21 cellular contexts compared by ENCODE assay signal in genomic region chr16:58614212-58614611, GRCh38. TPM values are rescaled to one million over a fixed set of nuclear protein-coding genes. Genes with fewer than 3 reads are reported as not detected.
DNase-seq lines count a peak whose midpoint lies in the region; ATAC-seq and TF ChIP-seq lines count a peak whose summit lies in the region.
"Had no signal": no experiment of that assay in that cellular context is flagged by ENCODE, and none has a peak within 500 bp of the region (broad histone marks: within the 10 kb centered on the region; RNA-seq: fewer than 3 reads in every experiment).

No MANE protein-coding gene starts in this region.

- H3K9me3 Mint-ChIP-seq in MCF 10A (ENCODE audit: unreplicated experiment) = no peaks in the 10 kb centered on the region

- CTCF ChIA-PET in mammary epithelial cell (lab: Charles Lee; ENCODE audit: low non-redundant PET) (no interaction called here), MCF 10A (lab: Yijun Ruan, JAX) (no interaction called here)

- H3K27ac ChIP-seq in mammary epithelial cell (ENCODE audit: insufficient read depth, low read depth, low read length) = no peak overlapping the region
- H3K27ac ChIP-seq: neutrophil, tibial artery had no signal

- H3K36me3 ChIP-seq in mammary epithelial cell (ENCODE audit: insufficient read depth, low read length) = peaks cover 13% of the 10 kb centered on the region

- no peak overlapping the region for H2AFZ ChIP-seq in mammary epithelial cell (ENCODE audit: low read depth, low read length)

- intact Hi-C loops in mammary epithelial cell (cut with micrococcal nuclease) (no loop called here), MCF 10A (cut with micrococcal nuclease) (no loop called here)

- in situ Hi-C loops in mammary epithelial cell (cut with MboI; ENCODE audit: low sequenced_read_pairs in 2 of 2) = no loop called here

- no peaks in the 10 kb centered on the region for H3K4me1 ChIP-seq in mammary epithelial cell (ENCODE audit: insufficient read depth, low read length)
- H3K4me1 ChIP-seq: tibial artery had no signal

- no peak overlapping the region for H3K4me3 ChIP-seq in mammary epithelial cell (replicated peaks in 1 of 3; ENCODE audit: insufficient read depth in 1 of 3, low read depth in 2 of 3, low read length in 3 of 3)
- H3K4me3 ChIP-seq: tibial artery had no signal

- no peak overlapping the region for H3K4me3 Mint-ChIP-seq in MCF 10A (ENCODE audit: unreplicated experiment)

- peaks cover 2% of the 10 kb centered on the region for H4K20me1 ChIP-seq in mammary epithelial cell (ENCODE audit: insufficient read depth, low read length)

- no peaks in the 10 kb centered on the region for H3K27me3 ChIP-seq in mammary epithelial cell (ENCODE audit: insufficient read depth, low read length)
- H3K27me3 ChIP-seq: neutrophil, tibial artery had no signal

- no peak overlapping the region for H3K9ac ChIP-seq in mammary epithelial cell (ENCODE audit: insufficient read depth, low read length)

- peaks cover 56% of the 10 kb centered on the region for H3K36me3 Mint-ChIP-seq in MCF 10A (ENCODE audit: insufficient read depth, unreplicated experiment)

- no peaks in the 10 kb centered on the region for H3K9me3 ChIP-seq in mammary epithelial cell (replicated peaks; ENCODE audit: insufficient read depth, low read length)
- H3K9me3 ChIP-seq: neutrophil, tibial artery had no signal

- no peaks in the 10 kb centered on the region for H3K27me3 Mint-ChIP-seq in MCF 10A (ENCODE audit: insufficient read depth, unreplicated experiment)

- TF ChIP-seq CTCF in mammary epithelial cell (conservative IDR thresholded peaks at IDR 0.05 in 1 of 2, IDR thresholded peaks at IDR 0.05 in 1 of 2; ENCODE audit: extremely low read depth in 1 of 2, insufficient read depth in 1 of 2, low read depth in 1 of 2, low read length in 2 of 2) (no peak), MCF 10A (IDR thresholded peaks at IDR 0.05; ENCODE audit: unreplicated experiment) (no peak)

- dilution Hi-C loops in mammary epithelial cell (cut with HindIII; ENCODE audit: low sequenced_read_pairs) = no loop called here

- no peak overlapping the region for H3K4me2 ChIP-seq in mammary epithelial cell (ENCODE audit: insufficient read depth, low read depth, low read length)

- H3K27ac Mint-ChIP-seq in MCF 10A (ENCODE audit: low read depth, unreplicated experiment) = no peak overlapping the region

- peaks cover 69% of the 10 kb centered on the region for H3K79me2 ChIP-seq in mammary epithelial cell (ENCODE audit: insufficient read depth, low read length)

- no peaks in the 10 kb centered on the region for H3K4me1 Mint-ChIP-seq in MCF 10A (ENCODE audit: insufficient read depth, unreplicated experiment)

- WGBS in mammary epithelial cell (ENCODE audit: low coverage, missing lambda C conversion rate) = no CpG with 5 or more reads among the region's 6 CpGs

- BruUV-seq in mammary epithelial cell (replicated peaks; lab: Mats Ljungman, UMichigan) (no TSS peak), MCF 10A (replicated peaks; lab: Mats Ljungman, UMichigan) (no TSS peak)

- POLR2A ChIA-PET in MCF 10A (lab: Yijun Ruan, JAX) = no interaction called here

- DNase-seq in mammary epithelial cell (peak; percentile 79), MCF 10A (ENCODE audit: unreplicated experiment) (no peak), RPMI7951 (ENCODE audit: low read depth) (peak; percentile 89), fibroblast of peridontal ligament (ENCODE audit: extremely low read depth) (peak; percentile 91), midbrain (lab: John Stamatoyannopoulos, UW) (no peak), NCI-H2029 treated with DMSO at 0.1 percent for 48 hours (lab: John Stamatoyannopoulos, UW) (no peak), iPS-NIHi11 (ENCODE audit: low spot score) (no peak)
- DNase-seq: activated CD4-positive, CD25-positive, alpha-beta regulatory T cell treated with anti-CD3 and anti-CD28 coated beads, Interleukin-2, amount 50 U/mL, for 72 hours; activated naive CD4-positive, alpha-beta T cell treated with anti-CD3 and anti-CD28 coated beads, Interleukin-2, amount 50 U/mL, for 16 hours; caudate nucleus; COR-L47; GDM1; KBM-7; kidney; NCI-H2227 treated with DMSO at 0.1 percent for 48 hours; Right ventricle myocardium superior; stimulated activated CD4-positive, alpha-beta T cell treated with anti-CD3 and anti-CD28 coated beads, Interleukin-4, amount 100 ng/mL, for 1 hour; stimulated activated CD8-positive, alpha-beta memory T cell treated with anti-CD3 and anti-CD28 coated beads, Interleukin-4, amount 100 ng/mL, for 48 hours; tibial artery had no signal

- no peak for ATAC-seq in HG03565 (IDR thresholded peaks at IDR 0.05; ENCODE audit: unreplicated experiment)

RNA-seq across cellular contexts. Expression of gene CNOT1, which starts 15.4 kb away (rescaled TPM):
- total RNA-seq in mammary epithelial cell (100 to 1,000 TPM; 159 to 191 TPM), MCF 10A (2022) (201 and 219 TPM in 2 replicates)
- polyA plus RNA-seq in mammary epithelial cell = 115 TPM
- polyA minus RNA-seq in mammary epithelial cell = 324 TPM
- 97.4 and 112 TPM in 2 replicates for total RNA-seq in RPMI7951 (2014; rRNA removed; shearing (Covaris generic))

Comparison
In these comparisons a context has a peak if more than half of its experiments do, and no peak if none do; other contexts are left out.
1. DNase-seq: peak in mammary epithelial cell (single experiment), RPMI7951 (single experiment) and fibroblast of peridontal ligament (single experiment); none in MCF 10A (single experiment), midbrain (single experiment), NCI-H2029 treated with DMSO at 0.1 percent for 48 hours (single experiment) and iPS-NIHi11 (single experiment).